ENCODE assay signal across 21 cellular contexts in genomic region chr12:91988076-91988475, GRCh38.
A peak's percentile ranks its signal among the peaks of the same experiment; 100 is the strongest.
DNase-seq lines count a peak whose midpoint lies in the region; ATAC-seq and TF ChIP-seq lines count a peak whose summit lies in the region.
"Had no signal": no experiment of that assay in that cellular context is flagged by ENCODE, and none has a peak within 500 bp of the region (broad histone marks: within the 10 kb centered on the region; RNA-seq: fewer than 3 reads in every experiment).

No MANE protein-coding gene starts in this region.

- no peak for ATAC-seq in Right ventricle myocardium superior (ENCODE audit: poor library complexity)
- ATAC-seq: A549, foreskin keratinocyte had no signal

- H3K4me1 ChIP-seq in left ventricle myocardium inferior (peaks cover 44% of the 10 kb centered on the region), thyroid gland (no peaks in the 10 kb centered on the region)
- H3K4me1 ChIP-seq: foreskin keratinocyte, vagina had no signal

- no peaks in the 10 kb centered on the region for H3K27me3 Mint-ChIP-seq in endothelial cell (ENCODE audit: unreplicated experiment)
- H3K27me3 Mint-ChIP-seq: activated T-cell treated with anti-CD3 and anti-CD28 coated beads, Interleukin-2, amount 50 U/mL, for 24 hours had no signal

- H3K27ac Mint-ChIP-seq in endothelial cell (ENCODE audit: unreplicated experiment): peak overlapping the region; percentile 76
- H3K27ac Mint-ChIP-seq: activated T-cell treated with anti-CD3 and anti-CD28 coated beads, Interleukin-2, amount 50 U/mL, for 24 hours; H9 had no signal

- H3K36me3 Mint-ChIP-seq in endothelial cell (ENCODE audit: low read depth, unreplicated experiment): no peaks in the 10 kb centered on the region

- H3K9me3 ChIP-seq in left ventricle myocardium inferior (replicated peaks) (no peaks in the 10 kb centered on the region), thyroid gland (no peaks in the 10 kb centered on the region)
- H3K9me3 ChIP-seq: A549, vagina had no signal

- no peak for TF ChIP-seq POLR2A in thyroid gland (IDR thresholded peaks at IDR 0.05)

- no peaks in the 10 kb centered on the region for H3K9me3 Mint-ChIP-seq in endothelial cell (ENCODE audit: unreplicated experiment)
- H3K9me3 Mint-ChIP-seq: activated T-cell treated with anti-CD3 and anti-CD28 coated beads, Interleukin-2, amount 50 U/mL, for 24 hours; H9 had no signal

- WGBS in thyroid gland, 2 donors: 55% methylated on average over 4 of the region's 4 CpGs

- H3K4me3 ChIP-seq in left ventricle myocardium inferior: no peak overlapping the region
- no peak overlapping the region for H3K4me3 ChIP-seq in thyroid gland (replicated peaks in 1 of 3)
- H3K4me3 ChIP-seq: A549, vagina had no signal

- DNase-seq in left ventricle myocardium inferior (no peak), Right ventricle myocardium superior (no peak), endothelial cell (ENCODE audit: low spot score) (peak; percentile 19), medulla oblongata (ENCODE audit: extremely low spot score) (peak; percentile 47), thyroid gland (peak; percentile 6 to 13), epidermal melanocyte (ENCODE audit: insufficient read length, low spot score) (no peak), LoVo (ENCODE audit: low spot score) (no peak), nucleus accumbens (lab: John Stamatoyannopoulos, UW) (no peak)
- DNase-seq: activated CD4-positive, CD25-positive, alpha-beta regulatory T cell treated with anti-CD3 and anti-CD28 coated beads, Interleukin-2, amount 50 U/mL, for 72 hours; activated naive CD4-positive, alpha-beta T cell; activated T-cell treated with anti-CD3 and anti-CD28 coated beads, Interleukin-2, amount 50 U/mL, for 24 hours; amniotic stem cell; foreskin keratinocyte; H9; Karpas-422; kidney; NCI-H1105; NCI-H2081; stimulated activated CD8-positive, alpha-beta memory T cell treated with anti-CD3 and anti-CD28 coated beads, Interleukin-4, amount 100 ng/mL, for 48 hours had no signal

- intact Hi-C loops in left ventricle myocardium inferior (cut with micrococcal nuclease) (no loop called here), Right ventricle myocardium superior (cut with DNase I) (no loop called here), thyroid gland (cut with DNase I) (no loop called here)

- TF ChIP-seq CTCF in left ventricle myocardium inferior (IDR thresholded peaks at IDR 0.05; ENCODE audit: borderline replicate concordance) (no peak), endothelial cell (IDR thresholded peaks at IDR 0.05; ENCODE audit: unreplicated experiment) (no peak), thyroid gland (IDR thresholded peaks at IDR 0.05) (no peak)

- H3K4me3 Mint-ChIP-seq in endothelial cell (ENCODE audit: unreplicated experiment): no peak overlapping the region
- H3K4me3 Mint-ChIP-seq: activated T-cell treated with anti-CD3 and anti-CD28 coated beads, Interleukin-2, amount 50 U/mL, for 24 hours; H9 had no signal

- H3K36me3 ChIP-seq in left ventricle myocardium inferior (no peaks in the 10 kb centered on the region), thyroid gland (no peaks in the 10 kb centered on the region)
- H3K36me3 ChIP-seq: vagina had no signal

- H3K27me3 ChIP-seq in left ventricle myocardium inferior (ENCODE audit: low read depth) (no peaks in the 10 kb centered on the region), thyroid gland (no peaks in the 10 kb centered on the region)
- H3K27me3 ChIP-seq: foreskin keratinocyte, vagina had no signal

- H3K4me1 Mint-ChIP-seq in endothelial cell (ENCODE audit: unreplicated experiment): peaks cover 56% of the 10 kb centered on the region

- H3K27ac ChIP-seq in left ventricle myocardium inferior (replicated peaks): peak overlapping the region; percentile 29
- H3K27ac ChIP-seq in thyroid gland: no peak overlapping the region
- H3K27ac ChIP-seq: A549, foreskin keratinocyte, vagina had no signal

Comparison
In these comparisons a context has a peak if more than half of its experiments do, and no peak if none do; other contexts are left out.
1. DNase-seq: peak in endothelial cell (single experiment), medulla oblongata (single experiment) and thyroid gland (2 of 2); none in left ventricle myocardium inferior (single experiment), Right ventricle myocardium superior (single experiment), epidermal melanocyte (single experiment), LoVo (single experiment) and nucleus accumbens (0 of 56).